ENCODE assay signal across 15 cellular contexts in genomic region chr6:53802582-53802981, GRCh38. TPM values are rescaled to one million over a fixed set of nuclear protein-coding genes. Genes with fewer than 3 reads are reported as not detected.
DNase-seq lines count a peak whose midpoint lies in the region; ATAC-seq and TF ChIP-seq lines count a peak whose summit lies in the region.
"Had no signal": no experiment of that assay in that cellular context is flagged by ENCODE, and none has a peak within 500 bp of the region (broad histone marks: within the 10 kb centered on the region; RNA-seq: fewer than 3 reads in every experiment).

No MANE protein-coding gene starts in this region.

- H3K36me3 ChIP-seq in aorta (ENCODE audit: control insufficient read depth in 1 of 2, insufficient read depth in 2 of 2, low read length in 1 of 2) (no peaks in the 10 kb centered on the region), lower lobe of right lung (no peaks in the 10 kb centered on the region)
- H3K36me3 ChIP-seq: BE2C had no signal

- H3K27ac ChIP-seq in aorta (ENCODE audit: low read depth in 1 of 2, low read length in 2 of 2): peak overlapping the region; percentile 39 to 83
- no peak overlapping the region for H3K27ac ChIP-seq in lower lobe of right lung
- H3K27ac ChIP-seq: C4-2B, HL-60 had no signal

- ATAC-seq in aorta (ENCODE audit: low FRiP score): no peak
- ATAC-seq in lower lobe of right lung: no peak
- no peak for ATAC-seq in HG02642 (IDR thresholded peaks at IDR 0.05; ENCODE audit: poor library complexity, unreplicated experiment)

- H3K36me3 Mint-ChIP-seq in HFFc6 (ENCODE audit: low read depth) (peaks cover 9% of the 10 kb centered on the region), chondrocyte (ENCODE audit: low read depth) (peaks cover 1% of the 10 kb centered on the region), osteocyte (ENCODE audit: unreplicated experiment) (no peaks in the 10 kb centered on the region)
- H3K36me3 Mint-ChIP-seq: CD4-positive, alpha-beta memory T cell had no signal

- H3K4me3 ChIP-seq in aorta (ENCODE audit: low read length in 2 of 2) (no peak overlapping the region), lower lobe of right lung (no peak overlapping the region)

- H3K27me3 Mint-ChIP-seq in HFFc6 (ENCODE audit: insufficient read depth): no peaks in the 10 kb centered on the region; the same call in 1 of the 2 replicates
- no peaks in the 10 kb centered on the region for H3K27me3 Mint-ChIP-seq in chondrocyte (ENCODE audit: low read depth)
- H3K27me3 Mint-ChIP-seq in osteocyte (ENCODE audit: unreplicated experiment): no peaks in the 10 kb centered on the region
- H3K27me3 Mint-ChIP-seq: CD4-positive, alpha-beta memory T cell had no signal

- TF ChIP-seq CTCF in HFFc6 (IDR thresholded peaks at IDR 0.05) (no peak), chondrocyte (IDR thresholded peaks at IDR 0.05) (no peak), osteocyte (IDR thresholded peaks at IDR 0.05) (no peak), lower lobe of right lung (IDR thresholded peaks at IDR 0.05) (no peak)

- no peaks in the 10 kb centered on the region for H3K9me3 Mint-ChIP-seq in HFFc6
- H3K9me3 Mint-ChIP-seq in chondrocyte (ENCODE audit: low read depth): no peaks in the 10 kb centered on the region
- H3K9me3 Mint-ChIP-seq in osteocyte (ENCODE audit: unreplicated experiment): no peaks in the 10 kb centered on the region
- H3K9me3 Mint-ChIP-seq: CD4-positive, alpha-beta memory T cell; H9 had no signal

- intact Hi-C loops in aorta (cut with DNase I): no loop called here
- intact Hi-C loops in lower lobe of right lung (cut with DNase I): no loop called here

- H3K27me3 ChIP-seq in aorta (ENCODE audit: control insufficient read depth in 1 of 2, insufficient read depth in 2 of 2, low read length in 1 of 2): no peaks in the 10 kb centered on the region
- no peaks in the 10 kb centered on the region for H3K27me3 ChIP-seq in lower lobe of right lung (ENCODE audit: low read depth)
- H3K27me3 ChIP-seq: BE2C had no signal

- H3K9me3 ChIP-seq in aorta (ENCODE audit: control insufficient read depth, low read length) (no peaks in the 10 kb centered on the region), lower lobe of right lung (no peaks in the 10 kb centered on the region)
- H3K9me3 ChIP-seq: BE2C had no signal

- H3K4me3 Mint-ChIP-seq in HFFc6 (peak overlapping the region; percentile 56; the same call in 1 of the 2 replicates), chondrocyte (ENCODE audit: unreplicated experiment) (peak overlapping the region; percentile 55), osteocyte (ENCODE audit: unreplicated experiment) (no peak overlapping the region)
- H3K4me3 Mint-ChIP-seq: CD4-positive, alpha-beta memory T cell; H9 had no signal

- DNase-seq in HFFc6 (no peak), chondrocyte (ENCODE audit: low spot score) (no peak), osteocyte (ENCODE audit: extremely low spot score, unreplicated experiment) (no peak), aorta (no peak), hypothalamus (lab: John Stamatoyannopoulos, UW) (no peak), lower lobe of right lung (no peak)
- DNase-seq: BE2C; CD4-positive, alpha-beta memory T cell; DMS153; DMS79 treated with DMSO at 0.1 percent for 48 hours; GOT3; H9 had no signal

- peaks cover 71% of the 10 kb centered on the region for H3K4me1 Mint-ChIP-seq in HFFc6 (ENCODE audit: low read depth)
- peaks cover 69% of the 10 kb centered on the region for H3K4me1 Mint-ChIP-seq in chondrocyte (ENCODE audit: low read depth)
- peaks cover 35% of the 10 kb centered on the region for H3K4me1 Mint-ChIP-seq in osteocyte (ENCODE audit: unreplicated experiment)

- peaks cover 6 to 7% of the 10 kb centered on the region in 2 donors for H3K4me1 ChIP-seq in aorta (ENCODE audit: control insufficient read depth in 1 of 2, insufficient read depth in 2 of 2, low read length in 2 of 2)
- no peaks in the 10 kb centered on the region for H3K4me1 ChIP-seq in lower lobe of right lung
- H3K4me1 ChIP-seq: BE2C had no signal

- H3K27ac Mint-ChIP-seq in HFFc6: peak overlapping the region; percentile 53
- H3K27ac Mint-ChIP-seq in chondrocyte (ENCODE audit: unreplicated experiment): peak overlapping the region; percentile 97
- peak overlapping the region; percentile 50 for H3K27ac Mint-ChIP-seq in osteocyte (ENCODE audit: unreplicated experiment)
- H3K27ac Mint-ChIP-seq: H9 had no signal

RNA-seq across cellular contexts. Expression of gene LRRC1, which starts 7.8 kb away (rescaled TPM):
- 10 to 100 TPM in 3 of 6 experiments, 1 to 10 TPM in 3; 9.3 to 12.0 (median 10.8) TPM for total RNA-seq in HFFc6 (2021; fragmentation: NEBNext Ultra II Directional; extraction: Animal tissue kit (Norgen Biotek cat#: 25700))
- total RNA-seq in chondrocyte: 10.4 to 14.1 TPM (median 14.0 TPM) in 3 replicates
- total RNA-seq in osteocyte: 7.4 and 7.6 TPM in 2 replicates
- total RNA-seq in aorta: 10 to 100 TPM; 25.3 to 25.4 TPM
- 1 to 10 TPM; 5.5 to 6.3 TPM for polyA plus RNA-seq in aorta
- total RNA-seq in lower lobe of right lung: 13.4 TPM
